ENCODE assay signal across 19 cellular contexts in genomic region chr2:197122821-197123220, GRCh38.
DNase-seq lines count a peak whose midpoint lies in the region; ATAC-seq and TF ChIP-seq lines count a peak whose summit lies in the region.
"Had no signal": no experiment of that assay in that cellular context is flagged by ENCODE, and none has a peak within 500 bp of the region (broad histone marks: within the 10 kb centered on the region; RNA-seq: fewer than 3 reads in every experiment).

No MANE protein-coding gene starts in this region.

- no peak for TF ChIP-seq EP300 in esophagus muscularis mucosa (IDR thresholded peaks at IDR 0.05)

- H3K4me3 Mint-ChIP-seq in activated CD8-positive, alpha-beta memory T cell treated with anti-CD3 and anti-CD28 coated beads, Interleukin-2, amount 10 ng/mL, durations not matched to agents 7 days and 5 days = no peak overlapping the region
- peak overlapping the region in 1 of 8 donors; percentile 25 for H3K4me3 Mint-ChIP-seq in CD4-positive, alpha-beta memory T cell
- H3K4me3 Mint-ChIP-seq in T-cell = no peak overlapping the region
- H3K4me3 Mint-ChIP-seq: CD14-positive monocyte had no signal

- peak overlapping the region; percentile 20 for H3K27ac Mint-ChIP-seq in activated CD8-positive, alpha-beta memory T cell treated with anti-CD3 and anti-CD28 coated beads, Interleukin-2, amount 10 ng/mL, durations not matched to agents 7 days and 5 days
- H3K27ac Mint-ChIP-seq in CD4-positive, alpha-beta memory T cell = peak overlapping the region in 4 of 7 donors; percentile 46 to 76 (median 63)
- H3K27ac Mint-ChIP-seq in T-cell = peak overlapping the region; percentile 53 to 89
- H3K27ac Mint-ChIP-seq: CD14-positive monocyte had no signal

- H3K27me3 ChIP-seq in CD4-positive, alpha-beta memory T cell (ENCODE audit: insufficient read depth, low read length) = no peaks in the 10 kb centered on the region
- no peaks in the 10 kb centered on the region for H3K27me3 ChIP-seq in esophagus muscularis mucosa
- no peaks in the 10 kb centered on the region for H3K27me3 ChIP-seq in effector memory CD4-positive, alpha-beta T cell (replicated peaks; ENCODE audit: control insufficient read depth, insufficient read depth, low read length, poor library complexity, severe bottlenecking)
- H3K27me3 ChIP-seq: Peyer's patch had no signal

- no peak for TF ChIP-seq POLR2A in esophagus muscularis mucosa (IDR thresholded peaks at IDR 0.05; ENCODE audit: low read depth)

- WGBS in esophagus muscularis mucosa = 100% methylated on average over 1 of the region's 1 CpG

- peaks cover 56% of the 10 kb centered on the region for H3K36me3 ChIP-seq in CD4-positive, alpha-beta memory T cell (ENCODE audit: insufficient read depth, low read length)
- peaks cover 8 to 36% (median 12%) of the 10 kb centered on the region in 4 donors for H3K36me3 ChIP-seq in esophagus muscularis mucosa
- H3K36me3 ChIP-seq in effector memory CD4-positive, alpha-beta T cell (ENCODE audit: control insufficient read depth, insufficient read depth, low read length) = peaks cover 36% of the 10 kb centered on the region
- H3K36me3 ChIP-seq: Peyer's patch had no signal

- peaks cover 73% of the 10 kb centered on the region for H3K36me3 Mint-ChIP-seq in activated CD8-positive, alpha-beta memory T cell treated with anti-CD3 and anti-CD28 coated beads, Interleukin-2, amount 10 ng/mL, durations not matched to agents 7 days and 5 days
- H3K36me3 Mint-ChIP-seq in CD4-positive, alpha-beta memory T cell = peaks cover 73 to 75% of the 10 kb centered on the region in 2 donors
- peaks cover 67% of the 10 kb centered on the region for H3K36me3 Mint-ChIP-seq in T-cell

- peaks cover 31% of the 10 kb centered on the region for H3K4me1 ChIP-seq in CD4-positive, alpha-beta memory T cell (ENCODE audit: insufficient read depth, low read length)
- H3K4me1 ChIP-seq in esophagus muscularis mucosa = peaks cover 0 to 62% (median 55%) of the 10 kb centered on the region in 4 donors
- peaks cover 16% of the 10 kb centered on the region for H3K4me1 ChIP-seq in effector memory CD4-positive, alpha-beta T cell (ENCODE audit: control insufficient read depth, insufficient read depth, low read length, poor library complexity, severe bottlenecking)

- no peak for DNase-seq in activated CD8-positive, alpha-beta memory T cell treated with anti-CD3 and anti-CD28 coated beads, Interleukin-2, amount 10 ng/mL, durations not matched to agents 7 days and 5 days
- DNase-seq in activated CD8-positive, alpha-beta memory T cell treated with anti-CD3 and anti-CD28 coated beads, Interleukin-2, amount 50 U/mL, for 4 hours = no peak
- no peak for DNase-seq in CD4-positive, alpha-beta memory T cell
- DNase-seq in T-cell (no peak), esophagus muscularis mucosa (ENCODE audit: extremely low spot score) (no peak)
- no peak for DNase-seq in effector memory CD4-positive, alpha-beta T cell
- DNase-seq: DND-41, GF-D8, GM23248, NCI-H1417, NCI-H1930, NCI-H2171, NCI-H510A, Peyer's patch, Right ventricle myocardium superior had no signal

- POLR2A ChIA-PET in CD4-positive, alpha-beta memory T cell (lab: Charles Lee; ENCODE audit: partially characterized antibody) = interaction anchor here (1.2 to 4.1 kb wide), 2 partner anchors 9 to 15 kb away, joined by 3 to 19 read pairs; no protein-coding TSS in a partner anchor
- POLR2A ChIA-PET in T-cell (lab: Charles Lee) = no interaction called here

- no peaks in the 10 kb centered on the region for H3K27me3 Mint-ChIP-seq in activated CD8-positive, alpha-beta memory T cell treated with anti-CD3 and anti-CD28 coated beads, Interleukin-2, amount 10 ng/mL, durations not matched to agents 7 days and 5 days
- no peaks in the 10 kb centered on the region for H3K27me3 Mint-ChIP-seq in CD4-positive, alpha-beta memory T cell
- H3K27me3 Mint-ChIP-seq in T-cell = no peaks in the 10 kb centered on the region

- no peak for TF ChIP-seq CTCF in esophagus muscularis mucosa (IDR thresholded peaks at IDR 0.05)

- no peak overlapping the region for H3K4me3 ChIP-seq in CD4-positive, alpha-beta memory T cell (ENCODE audit: low read length in 2 of 2)
- no peak overlapping the region for H3K4me3 ChIP-seq in esophagus muscularis mucosa
- no peak overlapping the region for H3K4me3 ChIP-seq in effector memory CD4-positive, alpha-beta T cell (ENCODE audit: insufficient read depth, low read depth, low read length, poor library complexity, severe bottlenecking)
- H3K4me3 ChIP-seq: GM23248, Peyer's patch had no signal

- CTCF ChIA-PET in activated CD8-positive, alpha-beta memory T cell treated with anti-CD3 and anti-CD28 coated beads, Interleukin-2, amount 10 ng/mL, durations not matched to agents 7 days and 5 days (lab: Charles Lee) = interaction anchor here (0.9 to 2.4 kb wide), 2 partner anchors 9 to 17 kb away, joined by 3 to 10 read pairs; no protein-coding TSS in a partner anchor
- CTCF ChIA-PET in CD4-positive, alpha-beta memory T cell (lab: Charles Lee; ENCODE audit: partially characterized antibody) = interaction anchor here (1.2 to 3.4 kb wide), 4 partner anchors 9 to 47 kb away, joined by 3 to 28 read pairs (median 6); no protein-coding TSS in a partner anchor
- CTCF ChIA-PET in T-cell (lab: Charles Lee) = interaction anchor here (2.3 to 2.8 kb wide), 2 partner anchors 9 kb away, joined by 8 to 15 read pairs; no protein-coding TSS in a partner anchor

- peaks cover 30% of the 10 kb centered on the region for H3K4me1 Mint-ChIP-seq in activated CD8-positive, alpha-beta memory T cell treated with anti-CD3 and anti-CD28 coated beads, Interleukin-2, amount 10 ng/mL, durations not matched to agents 7 days and 5 days
- H3K4me1 Mint-ChIP-seq in CD4-positive, alpha-beta memory T cell = peaks cover 25 to 55% (median 41%) of the 10 kb centered on the region in 4 donors
- peaks cover 51 to 65% (median 60%) of the 10 kb centered on the region in 3 donors for H3K4me1 Mint-ChIP-seq in T-cell

- intact Hi-C loops in CD4-positive, alpha-beta memory T cell (cut with micrococcal nuclease) = no loop called here
- intact Hi-C loops in esophagus muscularis mucosa (cut with DNase I) = no loop called here

- no peak overlapping the region for H3K27ac ChIP-seq in CD4-positive, alpha-beta memory T cell (ENCODE audit: low read depth, low read length)
- H3K27ac ChIP-seq in esophagus muscularis mucosa (replicated peaks in 1 of 4) = peak overlapping the region; percentile 68 to 75 (median 73)
- H3K27ac ChIP-seq in effector memory CD4-positive, alpha-beta T cell (ENCODE audit: insufficient read depth, low read length, poor library complexity, severe bottlenecking) = no peak overlapping the region
- H3K27ac ChIP-seq: GM23248, KMS-11, Peyer's patch had no signal

- no peak for ATAC-seq in activated CD8-positive, alpha-beta memory T cell treated with anti-CD3 and anti-CD28 coated beads, Interleukin-2, amount 10 ng/mL, durations not matched to agents 7 days and 5 days
- ATAC-seq in T-cell (replicated peaks in 1 of 4) = no peak
- no peak for ATAC-seq in HG02642 (IDR thresholded peaks at IDR 0.05; ENCODE audit: poor library complexity, unreplicated experiment)
- no peak for ATAC-seq in GM19328 (IDR thresholded peaks at IDR 0.05; ENCODE audit: unreplicated experiment)

- no peaks in the 10 kb centered on the region for H3K9me3 ChIP-seq in CD4-positive, alpha-beta memory T cell (ENCODE audit: control insufficient read depth in 1 of 2, low read length in 2 of 2)
- H3K9me3 ChIP-seq in esophagus muscularis mucosa = no peaks in the 10 kb centered on the region
- no peaks in the 10 kb centered on the region for H3K9me3 ChIP-seq in effector memory CD4-positive, alpha-beta T cell (ENCODE audit: control insufficient read depth, low read length)
- H3K9me3 ChIP-seq: Peyer's patch had no signal

- no peaks in the 10 kb centered on the region for H3K9me3 Mint-ChIP-seq in activated CD8-positive, alpha-beta memory T cell treated with anti-CD3 and anti-CD28 coated beads, Interleukin-2, amount 10 ng/mL, durations not matched to agents 7 days and 5 days (ENCODE audit: low read depth)
- H3K9me3 Mint-ChIP-seq in CD4-positive, alpha-beta memory T cell = peaks cover 0 to 2% (median 0%) of the 10 kb centered on the region in 8 donors
- H3K9me3 Mint-ChIP-seq in T-cell = peaks cover 0 to 3% (median 0%) of the 10 kb centered on the region in 3 donors
- H3K9me3 Mint-ChIP-seq: CD14-positive monocyte had no signal

Comparison
In these comparisons a context has a peak if more than half of its experiments do, and no peak if none do; other contexts are left out.
1. H3K27ac Mint-ChIP-seq: peak in every context shown above with its lines; median percentile 71 in T-cell; 63 in CD4-positive, alpha-beta memory T cell; 20 in activated CD8-positive, alpha-beta memory T cell treated with anti-CD3 and anti-CD28 coated beads, Interleukin-2, amount 10 ng/mL, durations not matched to agents 7 days and 5 days.
2. H3K27ac ChIP-seq: peak in esophagus muscularis mucosa (4 of 4); none in CD4-positive, alpha-beta memory T cell (single experiment) and effector memory CD4-positive, alpha-beta T cell (single experiment).